Comparison of ENCODE assay signal across 1 cellular context in the genomic region with DNA sequence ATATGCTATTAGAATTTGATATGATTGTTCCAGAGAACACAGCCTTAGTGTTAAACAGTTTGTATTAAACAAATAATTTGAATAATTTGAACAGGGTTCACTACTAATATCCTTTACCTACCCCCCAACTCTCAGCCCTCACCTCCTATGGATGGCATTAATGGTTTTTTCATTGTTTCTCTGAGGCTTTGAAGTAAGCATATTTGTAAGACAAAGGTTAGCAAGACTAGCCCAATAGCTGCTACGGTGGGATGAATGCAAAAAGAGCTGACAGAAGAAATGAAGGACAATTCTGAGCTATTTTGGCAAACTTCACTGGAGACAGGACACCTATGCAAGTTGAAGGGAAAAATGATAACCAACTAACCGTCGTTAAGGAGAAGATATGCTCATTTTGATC.
TF ChIP-seq lines count a peak whose summit lies in the region.

No MANE protein-coding gene starts in this region.

TF ChIP-seq in K562, 482 proteins besides CTCF, POLR2A, EP300 and RAD21 (continued from another document):
- TF ChIP-seq, protein P1, sequence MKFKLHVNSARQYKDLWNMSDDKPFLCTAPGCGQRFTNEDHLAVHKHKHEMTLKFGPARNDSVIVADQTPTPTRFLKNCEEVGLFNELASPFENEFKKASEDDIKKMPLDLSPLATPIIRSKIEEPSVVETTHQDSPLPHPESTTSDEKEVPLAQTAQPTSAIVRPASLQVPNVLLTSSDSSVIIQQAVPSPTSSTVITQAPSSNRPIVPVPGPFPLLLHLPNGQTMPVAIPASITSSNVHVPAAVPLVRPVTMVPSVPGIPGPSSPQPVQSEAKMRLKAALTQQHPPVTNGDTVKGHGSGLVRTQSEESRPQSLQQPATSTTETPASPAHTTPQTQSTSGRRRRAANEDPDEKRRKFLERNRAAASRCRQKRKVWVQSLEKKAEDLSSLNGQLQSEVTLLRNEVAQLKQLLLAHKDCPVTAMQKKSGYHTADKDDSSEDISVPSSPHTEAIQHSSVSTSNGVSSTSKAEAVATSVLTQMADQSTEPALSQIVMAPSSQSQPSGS (CRISPR knock-in tag; IDR thresholded peaks at IDR 0.05) = no peak
- TF ChIP-seq, protein P2, sequence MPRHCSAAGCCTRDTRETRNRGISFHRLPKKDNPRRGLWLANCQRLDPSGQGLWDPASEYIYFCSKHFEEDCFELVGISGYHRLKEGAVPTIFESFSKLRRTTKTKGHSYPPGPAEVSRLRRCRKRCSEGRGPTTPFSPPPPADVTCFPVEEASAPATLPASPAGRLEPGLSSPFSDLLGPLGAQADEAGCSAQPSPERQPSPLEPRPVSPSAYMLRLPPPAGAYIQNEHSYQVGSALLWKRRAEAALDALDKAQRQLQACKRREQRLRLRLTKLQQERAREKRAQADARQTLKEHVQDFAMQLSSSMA (CRISPR knock-in tag; IDR thresholded peaks at IDR 0.05) = no peak
- TF ChIP-seq ZNF785 (CRISPR knock-in tag; IDR thresholded peaks at IDR 0.05) = no peak
- TF ChIP-seq, protein P3, sequence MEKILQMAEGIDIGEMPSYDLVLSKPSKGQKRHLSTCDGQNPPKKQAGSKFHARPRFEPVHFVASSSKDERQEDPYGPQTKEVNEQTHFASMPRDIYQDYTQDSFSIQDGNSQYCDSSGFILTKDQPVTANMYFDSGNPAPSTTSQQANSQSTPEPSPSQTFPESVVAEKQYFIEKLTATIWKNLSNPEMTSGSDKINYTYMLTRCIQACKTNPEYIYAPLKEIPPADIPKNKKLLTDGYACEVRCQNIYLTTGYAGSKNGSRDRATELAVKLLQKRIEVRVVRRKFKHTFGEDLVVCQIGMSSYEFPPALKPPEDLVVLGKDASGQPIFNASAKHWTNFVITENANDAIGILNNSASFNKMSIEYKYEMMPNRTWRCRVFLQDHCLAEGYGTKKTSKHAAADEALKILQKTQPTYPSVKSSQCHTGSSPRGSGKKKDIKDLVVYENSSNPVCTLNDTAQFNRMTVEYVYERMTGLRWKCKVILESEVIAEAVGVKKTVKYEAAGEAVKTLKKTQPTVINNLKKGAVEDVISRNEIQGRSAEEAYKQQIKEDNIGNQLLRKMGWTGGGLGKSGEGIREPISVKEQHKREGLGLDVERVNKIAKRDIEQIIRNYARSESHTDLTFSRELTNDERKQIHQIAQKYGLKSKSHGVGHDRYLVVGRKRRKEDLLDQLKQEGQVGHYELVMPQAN (IDR thresholded peaks at IDR 0.05; ENCODE audit: borderline replicate concordance) = no peak
- TF ChIP-seq ZNF41 (CRISPR knock-in tag; conservative IDR thresholded peaks at IDR 0.05) = no peak
- no peak for TF ChIP-seq JUND (IDR thresholded peaks at IDR 0.05; ENCODE audit: borderline replicate concordance, low read depth, low read length)
- no peak for TF ChIP-seq JUND (tag; IDR thresholded peaks at IDR 0.05; ENCODE audit: borderline replicate concordance, low read depth, low read length)
- TF ChIP-seq, protein P4, sequence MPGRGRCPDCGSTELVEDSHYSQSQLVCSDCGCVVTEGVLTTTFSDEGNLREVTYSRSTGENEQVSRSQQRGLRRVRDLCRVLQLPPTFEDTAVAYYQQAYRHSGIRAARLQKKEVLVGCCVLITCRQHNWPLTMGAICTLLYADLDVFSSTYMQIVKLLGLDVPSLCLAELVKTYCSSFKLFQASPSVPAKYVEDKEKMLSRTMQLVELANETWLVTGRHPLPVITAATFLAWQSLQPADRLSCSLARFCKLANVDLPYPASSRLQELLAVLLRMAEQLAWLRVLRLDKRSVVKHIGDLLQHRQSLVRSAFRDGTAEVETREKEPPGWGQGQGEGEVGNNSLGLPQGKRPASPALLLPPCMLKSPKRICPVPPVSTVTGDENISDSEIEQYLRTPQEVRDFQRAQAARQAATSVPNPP (IDR thresholded peaks at IDR 0.05; ENCODE audit: borderline replicate concordance, insufficient read depth, insufficient read length) = no peak
- no peak for TF ChIP-seq OTX1 (CRISPR knock-in tag; IDR thresholded peaks at IDR 0.05)
- no peak for TF ChIP-seq RAD51 (IDR thresholded peaks at IDR 0.05; ENCODE audit: borderline replicate concordance, low read depth)
